ENCODE assay signal across 23 cellular contexts in genomic region chr18:49884465-49884864, GRCh38.
"Had no signal": no experiment of that assay in that cellular context is flagged by ENCODE, and none has a peak within 500 bp of the region (broad histone marks: within the 10 kb centered on the region; RNA-seq: fewer than 3 reads in every experiment).

No MANE protein-coding gene starts in this region.

- H2AFZ ChIP-seq: hepatocyte had no signal

- H3K36me3 ChIP-seq: esophagus squamous epithelium, gastroesophageal sphincter, heart left ventricle, lower lobe of right lung had no signal

- H3K27me3 ChIP-seq: dorsolateral prefrontal cortex, esophagus squamous epithelium, hepatocyte had no signal

- H3K4me2 ChIP-seq: hepatocyte had no signal

- H3K4me1 ChIP-seq: gastroesophageal sphincter, heart left ventricle, lower lobe of right lung had no signal

- H3K9me3 ChIP-seq: esophagus squamous epithelium, gastroesophageal sphincter, heart left ventricle, lower lobe of right lung, mucosa of descending colon had no signal

- H3K79me2 ChIP-seq: hepatocyte had no signal

- H3K27ac ChIP-seq: coronary artery, dorsolateral prefrontal cortex, gastroesophageal sphincter, heart left ventricle, hepatocyte, lower lobe of right lung had no signal

- ATAC-seq: gastroesophageal sphincter, heart left ventricle, left colon, left ventricle myocardium superior, lower lobe of right lung, mucosa of descending colon had no signal

- DNase-seq: dermis blood vessel endothelial cell; dorsolateral prefrontal cortex; effector CD4-positive, alpha-beta T cell; effector memory CD4-positive, alpha-beta T cell; erythroblast; esophagus squamous epithelium; foreskin fibroblast; foreskin melanocyte; heart left ventricle; hypothalamus; immature natural killer cell; islet precursor cell; kidney; kidney glomerular epithelial cell; left colon; left ventricle myocardium superior; lower lobe of right lung; mesenchymal stem cell; mucosa of descending colon; naive B cell had no signal

- H3K4me3 ChIP-seq: coronary artery, dorsolateral prefrontal cortex, esophagus squamous epithelium, gastroesophageal sphincter, heart left ventricle, hepatocyte, lower lobe of right lung, mucosa of descending colon had no signal
